In genomic region chr3:141441381-141442365, GRCh38 we compare ENCODE assay signal across 1 cellular context.
A peak's percentile ranks its signal among the peaks of the same experiment; 100 is the strongest.
TF ChIP-seq lines count a peak whose summit lies in the region.

No MANE protein-coding gene starts in this region.

TF ChIP-seq in K562, 482 proteins besides CTCF, POLR2A, EP300 and RAD21 (continued from another document and continues in another):
- no peak for TF ChIP-seq NR4A1 (CRISPR knock-in tag; IDR thresholded peaks at IDR 0.05)
- no peak for TF ChIP-seq NR4A1 (tag; IDR thresholded peaks at IDR 0.05)
- TF ChIP-seq RUNX1 (IDR thresholded peaks at IDR 0.05; ENCODE audit: low read depth), result no peak
- TF ChIP-seq TRIM24 (IDR thresholded peaks at IDR 0.05), result no peak
- TF ChIP-seq HOMEZ (CRISPR knock-in tag; IDR thresholded peaks at IDR 0.05), result no peak
- TF ChIP-seq E2F1 (CRISPR knock-in tag; IDR thresholded peaks at IDR 0.05), result no peak
- TF ChIP-seq DPF2 (IDR thresholded peaks at IDR 0.05), result peak; percentile 62
- TF ChIP-seq CREB3L1 (IDR thresholded peaks at IDR 0.05; ENCODE audit: borderline replicate concordance, low read depth), result 0 out of 2 replicates have a peak, but pooled peaks have one; percentile 30
- TF ChIP-seq ZFP30 (CRISPR knock-in tag; IDR thresholded peaks at IDR 0.05; ENCODE audit: borderline replicate concordance), result no peak
- no peak for TF ChIP-seq ZFP91 (CRISPR knock-in tag; IDR thresholded peaks at IDR 0.05)
- TF ChIP-seq PKNOX1 (IDR thresholded peaks at IDR 0.05), result no peak
- TF ChIP-seq YY1 (IDR thresholded peaks at IDR 0.05; ENCODE audit: borderline replicate concordance in 1 of 3, control insufficient read depth in 1 of 3, extremely low read depth in 1 of 3, insufficient read depth in 3 of 3, insufficient read length in 1 of 3, insufficient replicate concordance in 2 of 3, low read depth in 1 of 3, low read length in 2 of 3), result no peak
- TF ChIP-seq THRA (IDR thresholded peaks at IDR 0.05), result no peak
- no peak for TF ChIP-seq MBD1 (CRISPR knock-in tag; IDR thresholded peaks at IDR 0.05)
- TF ChIP-seq ZFPM2 (CRISPR knock-in tag; IDR thresholded peaks at IDR 0.05), result no peak
- peak; percentile 75 for TF ChIP-seq HMBOX1 (IDR thresholded peaks at IDR 0.05)
- TF ChIP-seq ZKSCAN3 (CRISPR knock-in tag; IDR thresholded peaks at IDR 0.05), result no peak
- TF ChIP-seq LEF1 (IDR thresholded peaks at IDR 0.05), result no peak
- no peak for TF ChIP-seq E2F5 (CRISPR knock-in tag; IDR thresholded peaks at IDR 0.05)
- no peak for TF ChIP-seq ZBTB5 (IDR thresholded peaks at IDR 0.05)
- TF ChIP-seq KDM2B (CRISPR knock-in tag; IDR thresholded peaks at IDR 0.05), result no peak
- no peak for TF ChIP-seq GMEB1 (CRISPR knock-in tag; IDR thresholded peaks at IDR 0.05)
- TF ChIP-seq PTBP1 (IDR thresholded peaks at IDR 0.05; ENCODE audit: low read depth, low read length), result no peak
- 0 out of 2 replicates have a peak, but pooled peaks have one; percentile 40 for TF ChIP-seq JUNB (CRISPR knock-in tag; conservative IDR thresholded peaks at IDR 0.05)
- no peak for TF ChIP-seq ZNF124 (CRISPR knock-in tag; IDR thresholded peaks at IDR 0.05)
- no peak for TF ChIP-seq ZNF232 (CRISPR knock-in tag; IDR thresholded peaks at IDR 0.05)
- no peak for TF ChIP-seq ZBTB7A (IDR thresholded peaks at IDR 0.05; ENCODE audit: borderline replicate concordance, control insufficient read depth, low read depth, low read length)
- no peak for TF ChIP-seq ZNF121 (CRISPR knock-in tag; conservative IDR thresholded peaks at IDR 0.05)
- no peak for TF ChIP-seq TCF3 (CRISPR knock-in tag; IDR thresholded peaks at IDR 0.05)
- no peak for TF ChIP-seq L3MBTL2 (IDR thresholded peaks at IDR 0.05)
- TF ChIP-seq SMARCC2 (IDR thresholded peaks at IDR 0.05; ENCODE audit: low read depth), result no peak
- TF ChIP-seq NCOA6 (IDR thresholded peaks at IDR 0.05), result no peak
- no peak for TF ChIP-seq KAT2B (IDR thresholded peaks at IDR 0.05; ENCODE audit: low read depth, low read length)
- TF ChIP-seq PML (IDR thresholded peaks at IDR 0.05; ENCODE audit: low read length), result no peak
- TF ChIP-seq ZBED1 (IDR thresholded peaks at IDR 0.05), result no peak
- TF ChIP-seq HDAC2 (IDR thresholded peaks at IDR 0.05), result no peak
- TF ChIP-seq MIER1 (IDR thresholded peaks at IDR 0.05; ENCODE audit: low read depth), result no peak
- TF ChIP-seq POU5F1 (IDR thresholded peaks at IDR 0.05; ENCODE audit: borderline replicate concordance, low read depth, low read length, partially characterized antibody), result no peak
- TF ChIP-seq PHB2 (IDR thresholded peaks at IDR 0.05; ENCODE audit: low read depth), result no peak
- TF ChIP-seq ZNF444 (CRISPR knock-in tag; IDR thresholded peaks at IDR 0.05), result no peak
- no peak for TF ChIP-seq FOXP4 (CRISPR knock-in tag; IDR thresholded peaks at IDR 0.05; ENCODE audit: borderline replicate concordance)
